18 cellular contexts compared by ENCODE assay signal in genomic region chr10:131738396-131738735, GRCh38.
"Had no signal": no experiment of that assay in that cellular context is flagged by ENCODE, and none has a peak within 500 bp of the region (broad histone marks: within the 10 kb centered on the region; RNA-seq: fewer than 3 reads in every experiment).

No MANE protein-coding gene starts in this region.

- H3K27ac Mint-ChIP-seq: activated CD4-positive, alpha-beta T cell treated with anti-CD3 and anti-CD28 coated beads for 36 hours; activated CD8-positive, alpha-beta T cell treated with anti-CD3 and anti-CD28 coated beads for 36 hours; activated naive CD4-positive, alpha-beta T cell treated with anti-CD3 and anti-CD28 coated beads, Interleukin-2, amount 50 U/mL, for 72 hours; activated T-cell treated with anti-CD3 and anti-CD28 coated beads, Interleukin-2, amount 50 U/mL, for 72 hours; T-helper 1 cell treated with Interleukin-12 subunit alpha and Interleukin-12 subunit beta and Interleukin-4 antibody, amounts not matched to agents 30 μg/mL and 1 μg/mL, for 36 hours had no signal

- H3K4me1 ChIP-seq: foreskin keratinocyte, lower lobe of right lung, testis had no signal

- H3K4me1 Mint-ChIP-seq: activated CD4-positive, alpha-beta T cell treated with anti-CD3 and anti-CD28 coated beads for 36 hours had no signal

- DNase-seq: activated CD4-positive, alpha-beta T cell treated with anti-CD3 and anti-CD28 coated beads for 36 hours; activated CD8-positive, alpha-beta memory T cell treated with anti-CD3 and anti-CD28 coated beads, Interleukin-2, amount 50 U/mL, for 4 hours; activated CD8-positive, alpha-beta T cell treated with anti-CD3 and anti-CD28 coated beads for 36 hours; activated gamma-delta T cell; activated T-cell treated with anti-CD3 and anti-CD28 coated beads, Interleukin-2, amount 50 U/mL, for 72 hours; effector CD8-positive, alpha-beta T cell; foreskin keratinocyte; lower lobe of right lung; midbrain; retina; stimulated activated naive CD8-positive, alpha-beta T cell treated with anti-CD3 and anti-CD28 coated beads, Interleukin-15, Interleukin-2, amounts not matched to agents 100 U/mL and 50 U/mL, for 24 hours; testis; WERI-Rb-1 had no signal

- H3K36me3 ChIP-seq: lower lobe of right lung, neutrophil, WERI-Rb-1 had no signal

- H3K9me3 Mint-ChIP-seq: activated CD8-positive, alpha-beta T cell treated with anti-CD3 and anti-CD28 coated beads for 36 hours; T-helper 1 cell treated with Interleukin-12 subunit alpha and Interleukin-12 subunit beta and Interleukin-4 antibody, amounts not matched to agents 30 μg/mL and 1 μg/mL, for 36 hours had no signal

- H3K9me3 ChIP-seq: lower lobe of right lung, neutrophil, testis had no signal

- H3K4me3 ChIP-seq: coronary artery, lower lobe of right lung, skin epidermis, testis had no signal

- H3K27me3 ChIP-seq: foreskin keratinocyte, testis had no signal

- H3K4me3 Mint-ChIP-seq: activated CD4-positive, alpha-beta T cell treated with anti-CD3 and anti-CD28 coated beads for 36 hours; activated CD8-positive, alpha-beta T cell treated with anti-CD3 and anti-CD28 coated beads for 36 hours; activated T-cell treated with anti-CD3 and anti-CD28 coated beads, Interleukin-2, amount 50 U/mL, for 72 hours; T-helper 1 cell treated with Interleukin-12 subunit alpha and Interleukin-12 subunit beta and Interleukin-4 antibody, amounts not matched to agents 30 μg/mL and 1 μg/mL, for 36 hours had no signal

- H3K27ac ChIP-seq: coronary artery, foreskin keratinocyte, lower lobe of right lung, neutrophil, skin epidermis, testis, WERI-Rb-1 had no signal
